Comparison of ENCODE assay signal across 12 cellular contexts in the genomic region with DNA sequence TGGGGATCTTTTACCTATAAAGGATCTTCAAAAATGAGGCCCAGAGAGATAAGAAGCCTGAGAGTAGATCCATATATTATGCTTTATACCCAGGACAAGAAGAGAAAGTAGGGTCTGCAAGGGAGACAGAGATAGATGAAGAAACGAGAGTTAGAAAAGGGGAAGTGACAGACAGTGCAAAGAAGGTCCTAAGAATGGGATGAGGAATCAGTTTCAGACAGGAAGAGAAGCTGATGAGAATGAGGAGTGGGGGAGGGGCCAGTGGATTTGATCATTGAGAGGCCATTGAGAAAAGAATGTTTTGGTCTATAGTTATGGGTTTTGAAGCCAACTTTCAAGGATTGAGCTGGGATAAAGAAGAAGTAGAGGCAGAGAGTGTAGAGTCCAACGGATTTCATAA. TPM values are rescaled to one million over a fixed set of nuclear protein-coding genes. Genes with fewer than 3 reads are reported as not detected.
DNase-seq lines count a peak whose midpoint lies in the region; ATAC-seq and TF ChIP-seq lines count a peak whose summit lies in the region.
"Had no signal": no experiment of that assay in that cellular context is flagged by ENCODE, and none has a peak within 500 bp of the region (broad histone marks: within the 10 kb centered on the region; RNA-seq: fewer than 3 reads in every experiment).

No MANE protein-coding gene starts in this region.

- intact Hi-C loops in lower leg skin (cut with DNase I; ENCODE audit: low total_unique reads) = no loop called here

- H3K4me2 ChIP-seq in BLaER1 = peak overlapping the region; percentile 51

- no peak overlapping the region for H3K27ac ChIP-seq in BLaER1

- no peak for TF ChIP-seq CTCF in lower leg skin (IDR thresholded peaks at IDR 0.05)

- no peak overlapping the region for H3K4me3 ChIP-seq in BLaER1
- no peak overlapping the region for H3K4me3 ChIP-seq in lower leg skin (ENCODE audit: low read depth, poor library complexity, severe bottlenecking)

- peak; percentile 79 for DNase-seq in OCI-M1 (lab: John Stamatoyannopoulos, UW)
- DNase-seq in ecto neural progenitor cell (ENCODE audit: low spot score) = no peak
- no peak for DNase-seq in UCSD-AML1 (lab: John Stamatoyannopoulos, UW; ENCODE audit: unreplicated experiment)
- DNase-seq in AML-193 (lab: John Stamatoyannopoulos, UW) = no peak
- DNase-seq in lower leg skin (ENCODE audit: low spot score in 2 of 2) = no peak
- DNase-seq: activated CD8-positive, alpha-beta memory T cell treated with anti-CD3 and anti-CD28 coated beads, Interleukin-2, amount 10 ng/mL, durations not matched to agents 7 days and 5 days; kidney glomerular epithelial cell; NCI-H1105; posterior cingulate gyrus had no signal

- H3K27me3 ChIP-seq in BLaER1 = no peaks in the 10 kb centered on the region

- ATAC-seq in GM19351 (IDR thresholded peaks at IDR 0.05; ENCODE audit: unreplicated experiment) = peak; percentile 74
- peak; percentile 76 for ATAC-seq in HG02981 (IDR thresholded peaks at IDR 0.05; ENCODE audit: unreplicated experiment)
- ATAC-seq: activated CD8-positive, alpha-beta memory T cell treated with anti-CD3 and anti-CD28 coated beads, Interleukin-2, amount 10 ng/mL, durations not matched to agents 7 days and 5 days had no signal

- no peak for TF ChIP-seq POLR2A in lower leg skin (IDR thresholded peaks at IDR 0.05)

- H4K20me1 ChIP-seq in BLaER1 = no peaks in the 10 kb centered on the region

- WGBS in lower leg skin, 2 donors = 83 to 90% methylated on average over 2 of the region's 2 CpGs

- no peaks in the 10 kb centered on the region for H3K36me3 ChIP-seq in BLaER1

- H3K9ac ChIP-seq in BLaER1 = no peak overlapping the region

- peaks cover 16% of the 10 kb centered on the region for H3K4me1 ChIP-seq in BLaER1

- no peaks in the 10 kb centered on the region for H3K9me3 ChIP-seq in BLaER1

RNA-seq across cellular contexts. Expression of gene CD28, which starts 46.8 kb away (rescaled TPM):
- under 1 TPM; 0.08 to 0.45 (median 0.31) TPM for total RNA-seq in lower leg skin
